ENCODE assay signal across 15 cellular contexts in the genomic region with DNA sequence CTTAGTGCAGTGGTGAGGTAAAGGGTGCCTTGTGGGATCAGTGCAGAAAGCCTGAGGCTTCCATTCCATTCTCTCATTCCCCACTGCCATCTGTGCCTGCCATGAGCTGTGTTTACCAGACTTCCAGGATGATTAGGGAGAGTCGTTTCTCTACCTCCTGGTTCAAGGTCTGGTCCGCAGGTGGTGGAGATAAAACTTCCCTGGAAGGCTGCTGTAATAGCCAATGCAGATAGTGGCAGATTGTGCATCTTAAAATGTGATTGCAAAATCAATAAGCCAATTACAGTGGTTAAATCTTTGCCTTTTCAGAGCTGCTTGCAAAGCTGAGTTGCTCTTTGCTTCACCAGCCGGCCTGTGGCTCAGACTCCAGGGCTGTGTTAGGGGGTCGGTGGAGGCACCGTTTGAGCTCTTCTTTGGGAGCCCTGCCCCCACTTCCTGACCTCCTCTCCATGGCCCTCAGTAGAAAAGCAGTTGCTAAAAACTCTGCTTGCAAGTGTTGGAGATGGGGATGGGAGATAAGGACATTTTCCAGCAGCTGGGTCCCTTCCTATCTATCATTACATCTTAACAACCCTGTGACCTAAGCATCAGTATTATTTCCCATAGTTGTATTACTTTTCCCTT.
DNase-seq lines count a peak whose midpoint lies in the region; TF ChIP-seq lines count a peak whose summit lies in the region.
"Had no signal": no experiment of that assay in that cellular context is flagged by ENCODE, and none has a peak within 500 bp of the region (broad histone marks: within the 10 kb centered on the region; RNA-seq: fewer than 3 reads in every experiment).

No MANE protein-coding gene starts in this region.

- H4K8ac ChIP-seq in mesendoderm (ENCODE audit: low read depth, low read length): no peak overlapping the region

- no peak overlapping the region for H3K4ac ChIP-seq in mesendoderm (ENCODE audit: low read depth, low read length)

- no peak overlapping the region for H4K5ac ChIP-seq in mesendoderm (ENCODE audit: low read length)

- no TSS peak for BruUV-seq in OCI-LY7 (replicated peaks; lab: Mats Ljungman, UMichigan)

- POLR2A ChIA-PET in SK-N-SH (lab: Yijun Ruan, JAX) (interaction anchor here (0.7 to 1.5 kb wide), 5 partner anchors 11 to 97 kb away, joined by 3 to 6 read pairs (median 3); no protein-coding TSS in a partner anchor), OCI-LY7 (lab: Charles Lee) (interaction anchor here (0.7 kb wide), 2 partner anchors 30 to 42 kb away, joined by 4 read pairs; no protein-coding TSS in a partner anchor)

- H2BK120ac ChIP-seq in mesendoderm (ENCODE audit: low read depth, low read length): no peak overlapping the region

- H3K79me2 ChIP-seq in SK-N-SH (ENCODE audit: insufficient read depth) (no peaks in the 10 kb centered on the region), mesendoderm (ENCODE audit: control insufficient read depth, insufficient read depth, low read length) (no peaks in the 10 kb centered on the region), OCI-LY7 (ENCODE audit: insufficient read depth, low read depth, low read length) (no peaks in the 10 kb centered on the region)

- H2AK5ac ChIP-seq in mesendoderm (ENCODE audit: low read length): no peak overlapping the region

- H3K4me2 ChIP-seq in BLaER1 treated with 17β-estradiol and CSF1 and Interleukin-3, amounts not matched to agents 10 nM and 100 nM: peak overlapping the region in 8 of 11 experiments; percentile 34 to 83 (median 66); a peak in 15 of 22 replicates
- no peak overlapping the region for H3K4me2 ChIP-seq in SK-N-SH
- no peak overlapping the region for H3K4me2 ChIP-seq in mesendoderm (ENCODE audit: low read length)
- H3K4me2 ChIP-seq in OCI-LY7 (ENCODE audit: low read length): no peak overlapping the region

- no peaks in the 10 kb centered on the region for H3K27me3 ChIP-seq in BLaER1 treated with 17β-estradiol and CSF1 and Interleukin-3, amounts not matched to agents 10 nM and 100 nM
- no peaks in the 10 kb centered on the region for H3K27me3 ChIP-seq in SK-N-SH (ENCODE audit: insufficient read depth)
- H3K27me3 ChIP-seq in mesendoderm (ENCODE audit: insufficient read depth, low read length, poor library complexity): no peaks in the 10 kb centered on the region
- H3K27me3 ChIP-seq: cardiac muscle cell had no signal

- TF ChIP-seq CTCF in SK-N-SH (IDR thresholded peaks at IDR 0.05) (no peak), OCI-LY7 (conservative IDR thresholded peaks at IDR 0.05; ENCODE audit: low read length) (no peak)

- no peak overlapping the region for H3K27ac ChIP-seq in BLaER1 treated with 17β-estradiol and CSF1 and Interleukin-3, amounts not matched to agents 10 nM and 100 nM
- H3K27ac ChIP-seq in SK-N-SH (ENCODE audit: low read depth in 2 of 2, low read length in 1 of 2) (peak overlapping the region in 1 of 2 experiments; percentile 94; a peak in 2 of 4 replicates), mesendoderm (ENCODE audit: low read depth, low read length) (peak overlapping the region; percentile 18), OCI-LY7 (ENCODE audit: low read depth, low read length, poor library complexity, severe bottlenecking) (no peak overlapping the region)
- H3K27ac ChIP-seq: cardiac muscle cell had no signal

- TF ChIP-seq RAD21 in SK-N-SH (IDR thresholded peaks at IDR 0.05; ENCODE audit: low read length): peak; percentile 3; the same call in 1 of the 2 replicates

- H3K18ac ChIP-seq in mesendoderm (ENCODE audit: low read length): peak overlapping the region; percentile 62

- peak overlapping the region; percentile 75 for H3K56ac ChIP-seq in mesendoderm (ENCODE audit: low read length)

- H3K4me1 ChIP-seq in BLaER1 treated with 17β-estradiol and CSF1 and Interleukin-3, amounts not matched to agents 10 nM and 100 nM: peaks cover 15 to 43% (median 30%) of the 10 kb centered on the region in 10 experiments
- peaks cover 0 to 43% of the 10 kb centered on the region in 2 experiments; a peak in 1 of 4 replicates for H3K4me1 ChIP-seq in SK-N-SH (ENCODE audit: control insufficient read depth in 1 of 2, insufficient read depth in 2 of 2, low read depth in 1 of 2, low read length in 1 of 2)
- H3K4me1 ChIP-seq in mesendoderm (ENCODE audit: control insufficient read depth, low read depth, low read length): peaks cover 10% of the 10 kb centered on the region
- no peaks in the 10 kb centered on the region for H3K4me1 ChIP-seq in OCI-LY7 (ENCODE audit: insufficient read depth, low read length, poor library complexity, severe bottlenecking)

- H3K9me2 ChIP-seq in SK-N-SH (no peaks in the 10 kb centered on the region), OCI-LY7 (ENCODE audit: insufficient read depth, low read length) (no peaks in the 10 kb centered on the region)

- H4K20me1 ChIP-seq in BLaER1 treated with 17β-estradiol and CSF1 and Interleukin-3, amounts not matched to agents 10 nM and 100 nM: no peaks in the 10 kb centered on the region
- H4K20me1 ChIP-seq in SK-N-SH (ENCODE audit: insufficient read depth): no peaks in the 10 kb centered on the region
- no peaks in the 10 kb centered on the region for H4K20me1 ChIP-seq in OCI-LY7 (ENCODE audit: insufficient read depth, low read length)

- no peak overlapping the region for H2AFZ ChIP-seq in SK-N-SH (ENCODE audit: low read depth)
- H2AFZ ChIP-seq in OCI-LY7 (ENCODE audit: low read length): no peak overlapping the region

- WGBS in SK-N-SH (ENCODE audit: low lambda C conversion rate): 4% methylated on average over 4 of the region's 5 CpGs
- WGBS in mesendoderm (ENCODE audit: extremely low coverage, insufficient coverage, low lambda C conversion rate): no CpG with 5 or more reads among the region's 5 CpGs

- H2BK15ac ChIP-seq in mesendoderm (replicated peaks; ENCODE audit: low read depth): no peak overlapping the region

- no peak overlapping the region for H3K23ac ChIP-seq in mesendoderm (ENCODE audit: low read length)

- DNase-seq in Jurkat, Clone E6-1 (ENCODE audit: low read depth, low spot score): peak; percentile 82
- DNase-seq in SK-N-SH: peak; percentile 82
- peak; percentile 95 for DNase-seq in mesendoderm
- no peak for DNase-seq in HUDEP-2 (lab: John Stamatoyannopoulos, UW; ENCODE audit: unreplicated experiment in 76 of 76)
- no peak for DNase-seq in NCI-H1436 (lab: John Stamatoyannopoulos, UW)
- DNase-seq in OCI-LY7 (ENCODE audit: low spot score): no peak
- DNase-seq in stimulated activated CD4-positive, alpha-beta T cell treated with anti-CD3 and anti-CD28 coated beads, Interleukin-1b, Interleukin-23, amount 100 ng/mL, for 48 hours: no peak
- DNase-seq: activated naive CD8-positive, alpha-beta T cell treated with anti-CD3 and anti-CD28 coated beads for 36 hours; DMS53; midbrain; NCI-H226; nucleus accumbens; SW 1271 had no signal

- CTCF ChIA-PET in SK-N-SH (lab: Yijun Ruan, JAX) (interaction anchor here (1.0 to 1.8 kb wide), 7 partner anchors 10 to 92 kb away, joined by 3 to 10 read pairs (median 5); no protein-coding TSS in a partner anchor), OCI-LY7 (lab: Charles Lee; ENCODE audit: unreplicated experiment) (no interaction called here)

- no peak overlapping the region for H3K4me3 ChIP-seq in BLaER1 treated with 17β-estradiol and CSF1 and Interleukin-3, amounts not matched to agents 10 nM and 100 nM
- peak overlapping the region; percentile 5; the same call in 1 of the 2 replicates for H3K4me3 ChIP-seq in Jurkat, Clone E6-1 (ENCODE audit: low read length)
- H3K4me3 ChIP-seq in SK-N-SH (ENCODE audit: low read depth in 2 of 2, low read length in 1 of 2) (no peak overlapping the region), mesendoderm (ENCODE audit: low read length) (no peak overlapping the region), OCI-LY7 (ENCODE audit: low read depth, low read length, poor library complexity, severe bottlenecking) (no peak overlapping the region)
- H3K4me3 ChIP-seq: cardiac muscle cell had no signal

- H2BK5ac ChIP-seq in mesendoderm (ENCODE audit: low read length): peak overlapping the region; percentile 89

- no peaks in the 10 kb centered on the region for H3K79me1 ChIP-seq in mesendoderm (ENCODE audit: low read length)

- H3K9ac ChIP-seq in BLaER1 treated with 17β-estradiol and CSF1 and Interleukin-3, amounts not matched to agents 10 nM and 100 nM: no peak overlapping the region
- H3K9ac ChIP-seq in SK-N-SH (no peak overlapping the region), mesendoderm (ENCODE audit: low read length) (no peak overlapping the region)

- no peaks in the 10 kb centered on the region for H3F3A ChIP-seq in SK-N-SH (replicated peaks; ENCODE audit: insufficient read depth)

- intact Hi-C loops in OCI-LY7 (cut with micrococcal nuclease; ENCODE audit: unreplicated experiment): no loop called here

- H3K36me3 ChIP-seq in BLaER1 treated with 17β-estradiol and CSF1 and Interleukin-3, amounts not matched to agents 10 nM and 100 nM: no peaks in the 10 kb centered on the region
- no peaks in the 10 kb centered on the region for H3K36me3 ChIP-seq in SK-N-SH (replicated peaks in 1 of 2; ENCODE audit: control insufficient read depth in 1 of 2, insufficient read depth in 2 of 2, low read length in 1 of 2)
- no peaks in the 10 kb centered on the region for H3K36me3 ChIP-seq in mesendoderm (ENCODE audit: control insufficient read depth, insufficient read depth, low read length)
- no peaks in the 10 kb centered on the region for H3K36me3 ChIP-seq in OCI-LY7 (ENCODE audit: insufficient read depth, low read length)
- H3K36me3 ChIP-seq: cardiac muscle cell had no signal

- TF ChIP-seq EP300 in SK-N-SH (IDR thresholded peaks at IDR 0.05; ENCODE audit: borderline replicate concordance in 1 of 2, low read depth in 1 of 2, low read length in 1 of 2): peak in 1 of 2 experiments; percentile 93; a peak in 2 of 4 replicates

- H3K9me3 ChIP-seq in BLaER1 treated with 17β-estradiol and CSF1 and Interleukin-3, amounts not matched to agents 10 nM and 100 nM (replicated peaks in 1 of 11): peaks cover 0 to 2% (median 0%) of the 10 kb centered on the region in 11 experiments; a peak in 4 of 22 replicates
- H3K9me3 ChIP-seq in SK-N-SH: no peaks in the 10 kb centered on the region
- no peaks in the 10 kb centered on the region for H3K9me3 ChIP-seq in OCI-LY7 (ENCODE audit: low read length)

TF ChIP-seq in SK-N-SH, 30 proteins besides CTCF, POLR2A, EP300 and RAD21 (continues in another document):
- TF ChIP-seq GABPA (IDR thresholded peaks at IDR 0.05; ENCODE audit: low read depth) (no peak), GATA2 (CRISPR knock-in tag; IDR thresholded peaks at IDR 0.05) (peak; percentile 92), NFIC (IDR thresholded peaks at IDR 0.05; ENCODE audit: borderline replicate concordance) (no peak), TAF1 (IDR thresholded peaks at IDR 0.05; ENCODE audit: borderline replicate concordance, low read depth, low read length) (no peak), RCOR1 (IDR thresholded peaks at IDR 0.05; ENCODE audit: low read length) (peak; percentile 80), ELF1 (IDR thresholded peaks at IDR 0.05) (no peak), TCF12 (IDR thresholded peaks at IDR 0.05) (peak; percentile 10; the same call in 1 of the 2 replicates), SMC3 (IDR thresholded peaks at IDR 0.05; ENCODE audit: low read depth, low read length) (no peak)

Comparison
In these comparisons a context has a peak if more than half of its experiments do, and no peak if none do; other contexts are left out.
1. H3K4me2 ChIP-seq: peak in BLaER1 treated with 17β-estradiol and CSF1 and Interleukin-3, amounts not matched to agents 10 nM and 100 nM (8 of 11); none in SK-N-SH (single experiment), mesendoderm (single experiment) and OCI-LY7 (single experiment).
2. DNase-seq: peak in Jurkat, Clone E6-1 (single experiment), SK-N-SH (single experiment) and mesendoderm (single experiment); none in HUDEP-2 (0 of 76), NCI-H1436 (single experiment), OCI-LY7 (single experiment) and stimulated activated CD4-positive, alpha-beta T cell treated with anti-CD3 and anti-CD28 coated beads, Interleukin-1b, Interleukin-23, amount 100 ng/mL, for 48 hours (single experiment).